In the genomic region with DNA sequence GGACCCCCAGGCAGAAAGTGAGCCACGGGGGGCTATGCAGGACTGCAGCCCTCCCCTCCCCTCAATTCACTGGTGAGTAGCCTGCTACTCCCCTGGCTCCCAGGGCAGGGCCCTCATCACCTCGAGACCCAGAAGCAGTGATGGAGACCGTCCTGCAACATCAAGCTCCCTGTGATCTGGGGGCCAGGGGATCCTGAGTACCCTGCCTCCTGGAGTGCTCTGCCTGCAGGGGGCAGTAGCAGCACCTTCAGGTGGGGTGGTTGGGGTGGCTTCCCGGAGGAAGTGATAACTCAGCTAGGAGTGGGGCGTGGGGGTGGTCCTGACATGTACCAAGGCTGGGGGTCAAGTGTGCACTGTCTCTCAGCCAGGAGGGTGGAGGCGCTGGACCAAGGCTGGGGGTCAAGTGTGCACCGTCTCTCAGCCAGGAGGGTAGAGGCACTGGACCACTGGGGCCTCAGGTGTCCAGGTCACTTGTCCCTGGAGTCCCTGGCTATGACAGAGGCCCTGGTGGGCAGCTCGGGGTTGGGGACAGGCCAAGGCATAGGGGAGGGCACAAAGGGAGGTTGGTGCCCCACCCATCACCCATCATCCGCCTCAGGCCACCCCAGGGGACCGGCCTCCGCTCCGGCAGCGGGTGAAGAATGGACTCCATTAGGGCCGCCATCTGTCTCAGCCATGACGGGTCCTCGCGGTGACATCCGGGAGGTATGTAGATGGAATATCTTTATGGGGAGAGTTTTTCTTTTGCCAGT, we compare ENCODE assay signal across 11 cellular contexts. TPM values are rescaled to one million over a fixed set of nuclear protein-coding genes. Genes with fewer than 3 reads are reported as not detected.
DNase-seq lines count a peak whose midpoint lies in the region; ATAC-seq and TF ChIP-seq lines count a peak whose summit lies in the region.
"Had no signal": no experiment of that assay in that cellular context is flagged by ENCODE, and none has a peak within 500 bp of the region (broad histone marks: within the 10 kb centered on the region; RNA-seq: fewer than 3 reads in every experiment).

No MANE protein-coding gene starts in this region.

- H3K4me1 Mint-ChIP-seq in progenitor cell of endocrine pancreas (ENCODE audit: low read depth), result no peaks in the 10 kb centered on the region

- no peak overlapping the region for H3K27ac ChIP-seq in SK-N-SH (ENCODE audit: low read depth in 2 of 2, low read length in 1 of 2)
- H3K27ac ChIP-seq: pancreas, PC-9 had no signal

- 60% methylated on average over 2 of the region's 18 CpGs for WGBS in SK-N-SH (ENCODE audit: low lambda C conversion rate)

- peaks cover 0 to 18% of the 10 kb centered on the region in 2 experiments; a peak in 1 of 4 replicates for H3K4me1 ChIP-seq in SK-N-SH (ENCODE audit: control insufficient read depth in 1 of 2, insufficient read depth in 2 of 2, low read depth in 1 of 2, low read length in 1 of 2)

- H3K27me3 ChIP-seq in SK-N-SH (ENCODE audit: insufficient read depth), result no peaks in the 10 kb centered on the region
- H3K27me3 ChIP-seq: pancreas had no signal

- no peak overlapping the region for H3K4me2 ChIP-seq in SK-N-SH
- H3K4me2 ChIP-seq: PC-9 had no signal

- peak; percentile 41 for TF ChIP-seq CTCF in SK-N-SH (IDR thresholded peaks at IDR 0.05)
- peak; percentile 25 for TF ChIP-seq CTCF in astrocyte of the spinal cord (IDR thresholded peaks at IDR 0.05; ENCODE audit: low read depth, low read length)
- TF ChIP-seq CTCF in progenitor cell of endocrine pancreas (IDR thresholded peaks at IDR 0.05; ENCODE audit: unreplicated experiment), result peak; percentile 24

- H3K79me2 ChIP-seq in SK-N-SH (ENCODE audit: insufficient read depth), result no peaks in the 10 kb centered on the region

- CTCF ChIA-PET in SK-N-SH (lab: Yijun Ruan, JAX), result interaction anchor here (0.7 to 4.1 kb wide), 8 partner anchors 12 to 102 kb away, joined by 3 to 22 read pairs (median 4); no protein-coding TSS in a partner anchor

- DNase-seq in SK-N-SH, result peak; percentile 50
- DNase-seq in Jurkat, Clone E6-1 (ENCODE audit: low read depth, low spot score), result peak; percentile 9
- DNase-seq in astrocyte of the spinal cord (ENCODE audit: low read depth, low spot score), result no peak
- no peak for DNase-seq in progenitor cell of endocrine pancreas (ENCODE audit: low spot score, unreplicated experiment)
- DNase-seq in left lobe of liver (ENCODE audit: low spot score), result no peak
- DNase-seq in central memory CD4-positive, alpha-beta T cell, result no peak
- no peak for DNase-seq in NCI-H2227 (lab: John Stamatoyannopoulos, UW; ENCODE audit: unreplicated experiment)
- DNase-seq: cortex of kidney, pancreas, PC-9 had no signal

- peaks cover under 1% of the 10 kb centered on the region for H3K36me3 Mint-ChIP-seq in progenitor cell of endocrine pancreas (ENCODE audit: insufficient read depth)

- no peak overlapping the region for H3K4me3 ChIP-seq in SK-N-SH (ENCODE audit: low read depth in 2 of 2, low read length in 1 of 2)
- H3K4me3 ChIP-seq in Jurkat, Clone E6-1 (ENCODE audit: low read length), result no peak overlapping the region
- H3K4me3 ChIP-seq in astrocyte of the spinal cord (ENCODE audit: low read depth, low read length), result no peak overlapping the region
- H3K4me3 ChIP-seq: pancreas, PC-9 had no signal

- no peaks in the 10 kb centered on the region for H3K9me2 ChIP-seq in SK-N-SH

- no peaks in the 10 kb centered on the region for H3F3A ChIP-seq in SK-N-SH (replicated peaks; ENCODE audit: insufficient read depth)

- H3K9me3 ChIP-seq in SK-N-SH, result no peaks in the 10 kb centered on the region
- H3K9me3 ChIP-seq: pancreas had no signal

- H3K36me3 ChIP-seq in SK-N-SH (replicated peaks in 1 of 2; ENCODE audit: control insufficient read depth in 1 of 2, insufficient read depth in 2 of 2, low read length in 1 of 2), result no peaks in the 10 kb centered on the region
- H3K36me3 ChIP-seq: pancreas had no signal

- POLR2A ChIA-PET in SK-N-SH (lab: Yijun Ruan, JAX), result no interaction called here

- H2AFZ ChIP-seq in SK-N-SH (ENCODE audit: low read depth), result no peak overlapping the region
- H2AFZ ChIP-seq: PC-9 had no signal

- H4K20me1 ChIP-seq in SK-N-SH (ENCODE audit: insufficient read depth), result no peaks in the 10 kb centered on the region

- no peak for TF ChIP-seq EP300 in SK-N-SH (IDR thresholded peaks at IDR 0.05; ENCODE audit: borderline replicate concordance in 1 of 2, low read depth in 1 of 2, low read length in 1 of 2)

- ATAC-seq in SK-N-SH treated with all-trans-retinoic acid at 6 μM for 48 hours (no peak), left lobe of liver (no peak)
- ATAC-seq: pancreas had no signal

- no peaks in the 10 kb centered on the region for H3K9me3 Mint-ChIP-seq in progenitor cell of endocrine pancreas (ENCODE audit: low read depth)

- in situ Hi-C loops in astrocyte of the spinal cord (cut with HindIII; ENCODE audit: low sequenced_read_pairs), result no loop called here

- no peaks in the 10 kb centered on the region for H3K27me3 Mint-ChIP-seq in progenitor cell of endocrine pancreas

- TF ChIP-seq RAD21 in SK-N-SH (IDR thresholded peaks at IDR 0.05; ENCODE audit: low read length), result no peak

- H3K9ac ChIP-seq in SK-N-SH, result no peak overlapping the region

- H3K27ac Mint-ChIP-seq in progenitor cell of endocrine pancreas, result no peak overlapping the region

- H3K4me3 Mint-ChIP-seq in progenitor cell of endocrine pancreas (ENCODE audit: low read depth), result no peak overlapping the region

TF ChIP-seq in SK-N-SH, 30 proteins besides CTCF, POLR2A, EP300 and RAD21 (continues in another document):
- TF ChIP-seq FOXM1 (IDR thresholded peaks at IDR 0.05; ENCODE audit: low read depth) (no peak), EZH2phosphoT487 (IDR thresholded peaks at IDR 0.05; ENCODE audit: borderline replicate concordance, low read depth) (no peak), TAF1 (IDR thresholded peaks at IDR 0.05; ENCODE audit: borderline replicate concordance, low read depth, low read length) (no peak), CHD2 (IDR thresholded peaks at IDR 0.05; ENCODE audit: low read length, partially characterized antibody) (no peak), RXRA (IDR thresholded peaks at IDR 0.05; ENCODE audit: borderline replicate concordance, low read depth) (no peak), RCOR1 (IDR thresholded peaks at IDR 0.05; ENCODE audit: low read length) (no peak)
- TF ChIP-seq, protein P1, sequence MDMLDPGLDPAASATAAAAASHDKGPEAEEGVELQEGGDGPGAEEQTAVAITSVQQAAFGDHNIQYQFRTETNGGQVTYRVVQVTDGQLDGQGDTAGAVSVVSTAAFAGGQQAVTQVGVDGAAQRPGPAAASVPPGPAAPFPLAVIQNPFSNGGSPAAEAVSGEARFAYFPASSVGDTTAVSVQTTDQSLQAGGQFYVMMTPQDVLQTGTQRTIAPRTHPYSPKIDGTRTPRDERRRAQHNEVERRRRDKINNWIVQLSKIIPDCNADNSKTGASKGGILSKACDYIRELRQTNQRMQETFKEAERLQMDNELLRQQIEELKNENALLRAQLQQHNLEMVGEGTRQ (IDR thresholded peaks at IDR 0.05; ENCODE audit: borderline replicate concordance, low read depth, low read length), result no peak

TF ChIP-seq in SK-N-SH treated with all-trans-retinoic acid at 6 μM for 48 hours, 23 proteins besides CTCF, POLR2A, EP300 and RAD21:
- TF ChIP-seq ZNF565 (CRISPR knock-in tag; conservative IDR thresholded peaks at IDR 0.05; ENCODE audit: low read depth), result no peak

RNA-seq across cellular contexts. Expression of a gene that starts 9.4 kb away (rescaled TPM):
- polyA plus RNA-seq in SK-N-SH (2012; rRNA removed), result 0.23 and 0.39 TPM in 2 replicates
- 0.12 and 0.47 TPM in 2 replicates for polyA plus RNA-seq in SK-N-SH (2012; cell fraction: cytosol; rRNA removed)
- 0.20 and 0.26 TPM in 2 replicates for polyA plus RNA-seq in SK-N-SH (2012; cell fraction: nucleus; rRNA removed)
- 8.8 TPM for polyA plus RNA-seq in Jurkat, Clone E6-1 (2012; ENCODE audit: insufficient read depth, insufficient read length)
- total RNA-seq in progenitor cell of endocrine pancreas (30.8 and 36.0 TPM in 2 replicates), left lobe of liver (10.9 TPM)

Comparison
In these comparisons a context has a peak if more than half of its experiments do, and no peak if none do; other contexts are left out.
1. DNase-seq: peak in SK-N-SH (single experiment) and Jurkat, Clone E6-1 (single experiment); none in astrocyte of the spinal cord (single experiment), progenitor cell of endocrine pancreas (single experiment), left lobe of liver (single experiment), central memory CD4-positive, alpha-beta T cell (single experiment) and NCI-H2227 (single experiment).
2. Peak in every context shown above with its lines, with median percentiles within 50 percentile points of each other: CTCF ChIP-seq.